Comparison of ENCODE assay signal across 15 cellular contexts in genomic region chr18:8050616-8051314, GRCh38.
A peak's percentile ranks its signal among the peaks of the same experiment; 100 is the strongest.
DNase-seq lines count a peak whose midpoint lies in the region; ATAC-seq and TF ChIP-seq lines count a peak whose summit lies in the region.
"Had no signal": no experiment of that assay in that cellular context is flagged by ENCODE, and none has a peak within 500 bp of the region (broad histone marks: within the 10 kb centered on the region; RNA-seq: fewer than 3 reads in every experiment).

No MANE protein-coding gene starts in this region.

- H3K4me2 ChIP-seq in GM23338: peak overlapping the region; percentile 53

- H3K27ac ChIP-seq in GM23338 (ENCODE audit: low read depth) (no peak overlapping the region), subcutaneous abdominal adipose tissue (ENCODE audit: low read depth, low read length) (peak overlapping the region; percentile 12)

- no peak for ATAC-seq in GM23338
- ATAC-seq: HCT116 had no signal

- peaks cover 5% of the 10 kb centered on the region; the same call in 1 of the 2 replicates for H3K9me2 ChIP-seq in GM23338 (ENCODE audit: insufficient read depth)

- H3K9me3 ChIP-seq in subcutaneous abdominal adipose tissue (ENCODE audit: control insufficient read depth in 5 of 5, low read length in 5 of 5): no peaks in the 10 kb centered on the region

- no peak overlapping the region for H2AFZ ChIP-seq in GM23338

- H3K36me3 ChIP-seq in GM23338 (ENCODE audit: insufficient read depth): no peaks in the 10 kb centered on the region
- no peaks in the 10 kb centered on the region for H3K36me3 ChIP-seq in subcutaneous abdominal adipose tissue (ENCODE audit: control insufficient read depth in 5 of 5, insufficient read depth in 5 of 5, low read length in 5 of 5)

- no peak overlapping the region for H3K4me3 Mint-ChIP-seq in activated CD4-positive, alpha-beta T cell treated with anti-CD3 and anti-CD28 coated beads, Interleukin-2, amount 10 ng/mL, durations not matched to agents 24 days and 14 days
- no peak overlapping the region for H3K4me3 Mint-ChIP-seq in GM23338
- H3K4me3 Mint-ChIP-seq: CD4-positive, CD25-positive, alpha-beta regulatory T cell had no signal

- no peaks in the 10 kb centered on the region for H3K79me2 ChIP-seq in GM23338 (replicated peaks; ENCODE audit: insufficient read depth)

- no peak for DNase-seq in activated CD4-positive, alpha-beta T cell treated with anti-CD3 and anti-CD28 coated beads, Interleukin-2, amount 10 ng/mL, durations not matched to agents 24 days and 14 days
- DNase-seq in activated CD4-positive, alpha-beta T cell treated with anti-CD3 and anti-CD28 coated beads for 48 hours: no peak
- DNase-seq in GM23338 (ENCODE audit: low spot score) (no peak), cardiac fibroblast (ENCODE audit: low read depth in 2 of 2) (peak; percentile 20 to 26), RPMI8226 (no peak), NCI-H187 (lab: John Stamatoyannopoulos, UW) (no peak)
- DNase-seq in activated CD8-positive, alpha-beta memory T cell treated with anti-CD3 and anti-CD28 coated beads, Interleukin-2, amount 50 U/mL, for 4 hours: no peak
- DNase-seq: 8988T; CD4-positive, CD25-positive, alpha-beta regulatory T cell; GF-D8; NCI-H1092; NCI-H345; NCI-H526 treated with DMSO at 0.1 percent for 48 hours had no signal

- intact Hi-C loops in activated CD4-positive, alpha-beta T cell treated with anti-CD3 and anti-CD28 coated beads, Interleukin-2, amount 10 ng/mL, durations not matched to agents 24 days and 14 days (cut with micrococcal nuclease): loop anchor here (5.0 kb wide), 1 partner anchor 93 kb away; no protein-coding TSS in a partner anchor

- TF ChIP-seq CTCF in GM23338 (conservative IDR thresholded peaks at IDR 0.05; ENCODE audit: low read depth in 2 of 2): no peak
- TF ChIP-seq CTCF in cardiac fibroblast (IDR thresholded peaks at IDR 0.05; ENCODE audit: low read depth, low read length): no peak

- H3K27me3 Mint-ChIP-seq in activated CD4-positive, alpha-beta T cell treated with anti-CD3 and anti-CD28 coated beads, Interleukin-2, amount 10 ng/mL, durations not matched to agents 24 days and 14 days: no peaks in the 10 kb centered on the region
- no peaks in the 10 kb centered on the region for H3K27me3 Mint-ChIP-seq in GM23338 (ENCODE audit: insufficient read depth, low read depth, poor library complexity)
- H3K27me3 Mint-ChIP-seq: CD4-positive, CD25-positive, alpha-beta regulatory T cell had no signal

- no peak overlapping the region for H3K4me3 ChIP-seq in GM23338
- H3K4me3 ChIP-seq in cardiac fibroblast (replicated peaks in 1 of 2; ENCODE audit: low read depth in 2 of 2, low read length in 2 of 2): no peak overlapping the region
- no peak overlapping the region for H3K4me3 ChIP-seq in subcutaneous abdominal adipose tissue (ENCODE audit: low read depth in 1 of 5, low read length in 5 of 5)

- no peaks in the 10 kb centered on the region for H3K36me3 Mint-ChIP-seq in activated CD4-positive, alpha-beta T cell treated with anti-CD3 and anti-CD28 coated beads, Interleukin-2, amount 10 ng/mL, durations not matched to agents 24 days and 14 days (ENCODE audit: low read depth)
- H3K36me3 Mint-ChIP-seq in GM23338 (ENCODE audit: low read depth): no peaks in the 10 kb centered on the region
- H3K36me3 Mint-ChIP-seq: CD4-positive, CD25-positive, alpha-beta regulatory T cell had no signal

- no peaks in the 10 kb centered on the region for H3K9me3 Mint-ChIP-seq in activated CD4-positive, alpha-beta T cell treated with anti-CD3 and anti-CD28 coated beads, Interleukin-2, amount 10 ng/mL, durations not matched to agents 24 days and 14 days
- H3K9me3 Mint-ChIP-seq in GM23338: no peaks in the 10 kb centered on the region

- H3K9ac ChIP-seq in subcutaneous abdominal adipose tissue (ENCODE audit: low read length in 5 of 5): no peak overlapping the region

- H3K4me1 Mint-ChIP-seq in activated CD4-positive, alpha-beta T cell treated with anti-CD3 and anti-CD28 coated beads, Interleukin-2, amount 10 ng/mL, durations not matched to agents 24 days and 14 days: peaks cover 8% of the 10 kb centered on the region
- peaks cover 57% of the 10 kb centered on the region for H3K4me1 Mint-ChIP-seq in GM23338

- H3K4me1 ChIP-seq in GM23338 (ENCODE audit: insufficient read depth): peaks cover 28% of the 10 kb centered on the region
- peaks cover 0 to 21% (median 9%) of the 10 kb centered on the region in 5 donors for H3K4me1 ChIP-seq in subcutaneous abdominal adipose tissue (ENCODE audit: control insufficient read depth in 5 of 5, insufficient read depth in 5 of 5, low read length in 5 of 5)

- no peaks in the 10 kb centered on the region for H4K20me1 ChIP-seq in GM23338 (replicated peaks; ENCODE audit: insufficient read depth)

- peak overlapping the region; percentile 39 for H3K27ac Mint-ChIP-seq in activated CD4-positive, alpha-beta T cell treated with anti-CD3 and anti-CD28 coated beads, Interleukin-2, amount 10 ng/mL, durations not matched to agents 24 days and 14 days
- H3K27ac Mint-ChIP-seq in GM23338: peak overlapping the region; percentile 93

- no peaks in the 10 kb centered on the region for H3K27me3 ChIP-seq in GM23338 (ENCODE audit: insufficient read depth)
- no peaks in the 10 kb centered on the region for H3K27me3 ChIP-seq in subcutaneous abdominal adipose tissue (ENCODE audit: control insufficient read depth in 5 of 5, insufficient read depth in 4 of 5, low read length in 5 of 5)

- H3F3A ChIP-seq in GM23338 (replicated peaks; ENCODE audit: low read depth): no peaks in the 10 kb centered on the region

TF ChIP-seq in GM23338, 12 proteins besides CTCF, POLR2A, EP300 and RAD21:
- no peak for TF ChIP-seq ZNF331 (CRISPR knock-in tag; IDR thresholded peaks at IDR 0.05; ENCODE audit: low read depth)
- no peak for TF ChIP-seq STAT1 (IDR thresholded peaks at IDR 0.05; ENCODE audit: unreplicated experiment)
- TF ChIP-seq CREB1 (CRISPR knock-in tag; IDR thresholded peaks at IDR 0.05; ENCODE audit: low read depth): no peak
- TF ChIP-seq EZH2 (IDR thresholded peaks at IDR 0.05; ENCODE audit: low read depth, unreplicated experiment): no peak
- no peak for TF ChIP-seq POLR2AphosphoS5 (IDR thresholded peaks at IDR 0.05; ENCODE audit: low read depth)
- no peak for TF ChIP-seq ZNF114 (CRISPR knock-in tag; IDR thresholded peaks at IDR 0.05)

Comparison
In these comparisons a context has a peak if more than half of its experiments do, and no peak if none do; other contexts are left out.
1. DNase-seq: peak in cardiac fibroblast (2 of 2); none in activated CD4-positive, alpha-beta T cell treated with anti-CD3 and anti-CD28 coated beads, Interleukin-2, amount 10 ng/mL, durations not matched to agents 24 days and 14 days (single experiment), activated CD4-positive, alpha-beta T cell treated with anti-CD3 and anti-CD28 coated beads for 48 hours (single experiment), GM23338 (single experiment), RPMI8226 (single experiment), activated CD8-positive, alpha-beta memory T cell treated with anti-CD3 and anti-CD28 coated beads, Interleukin-2, amount 50 U/mL, for 4 hours (single experiment) and NCI-H187 (0 of 2).